Comparison of ENCODE assay signal across 1 cellular context in genomic region chr1:164855930-164856329, GRCh38.
TF ChIP-seq lines count a peak whose summit lies in the region.

No MANE protein-coding gene starts in this region.

TF ChIP-seq in HepG2, 621 proteins besides CTCF, POLR2A, EP300 and RAD21 (continued from another document):
- TF ChIP-seq DZIP1 (CRISPR knock-in tag; IDR thresholded peaks at IDR 0.05), result no peak
- TF ChIP-seq KLF15 (CRISPR knock-in tag; IDR thresholded peaks at IDR 0.05; ENCODE audit: borderline replicate concordance), result no peak
- no peak for TF ChIP-seq ARID3A (IDR thresholded peaks at IDR 0.05; ENCODE audit: low read depth, low read length)
- no peak for TF ChIP-seq TAF15 (IDR thresholded peaks at IDR 0.05; ENCODE audit: low read depth, low read length, poor library complexity, severe bottlenecking)
- TF ChIP-seq PHB2 (IDR thresholded peaks at IDR 0.05; ENCODE audit: partially characterized antibody), result no peak
- no peak for TF ChIP-seq NFE2L1 (CRISPR knock-in tag; IDR thresholded peaks at IDR 0.05; ENCODE audit: borderline replicate concordance)
- TF ChIP-seq ZSCAN25 (CRISPR knock-in tag; IDR thresholded peaks at IDR 0.05), result no peak
- no peak for TF ChIP-seq SCMH1 (CRISPR knock-in tag; IDR thresholded peaks at IDR 0.05; ENCODE audit: borderline replicate concordance)
- TF ChIP-seq FOXJ3 (CRISPR knock-in tag; IDR thresholded peaks at IDR 0.05; ENCODE audit: borderline replicate concordance), result no peak
- no peak for TF ChIP-seq ZBTB42 (CRISPR knock-in tag; IDR thresholded peaks at IDR 0.05)
